ENCODE assay signal across 1 cellular context in genomic region chr12:19052689-19053088, GRCh38.
TF ChIP-seq lines count a peak whose summit lies in the region.

No MANE protein-coding gene starts in this region.

TF ChIP-seq in WTC11, 78 proteins besides CTCF, POLR2A, EP300 and RAD21 (continued from another document):
- TF ChIP-seq ARID4B (CRISPR knock-in tag; IDR thresholded peaks at IDR 0.05; ENCODE audit: borderline replicate concordance) = no peak
